In genomic region chr1:98054367-98054701, GRCh38 we compare ENCODE assay signal across 8 cellular contexts.
DNase-seq lines count a peak whose midpoint lies in the region; ATAC-seq, FAIRE-seq and TF ChIP-seq lines count a peak whose summit lies in the region.

No MANE protein-coding gene starts in this region.

- peaks cover 5% of the 10 kb centered on the region; the same call in 1 of the 2 replicates for H3K9me3 Mint-ChIP-seq in HFFc6
- peaks cover 0 to 1% (median 0%) of the 10 kb centered on the region in 11 donors for H3K9me3 Mint-ChIP-seq in naive thymus-derived CD4-positive, alpha-beta T cell

- peak overlapping the region; percentile 97 for H3K27ac Mint-ChIP-seq in HFFc6
- H3K27ac Mint-ChIP-seq in naive thymus-derived CD4-positive, alpha-beta T cell = no peak overlapping the region

- H3K4me1 Mint-ChIP-seq in HFFc6 (ENCODE audit: low read depth) = peaks cover 80% of the 10 kb centered on the region
- peaks cover 13 to 23% (median 17%) of the 10 kb centered on the region in 7 donors for H3K4me1 Mint-ChIP-seq in naive thymus-derived CD4-positive, alpha-beta T cell

- peaks cover 6% of the 10 kb centered on the region for H3K27me3 Mint-ChIP-seq in HFFc6 (ENCODE audit: insufficient read depth)
- H3K27me3 Mint-ChIP-seq in naive thymus-derived CD4-positive, alpha-beta T cell = peaks cover 72 to 88% (median 79%) of the 10 kb centered on the region in 5 donors

- no peak for DNase-seq in A673 (ENCODE audit: low spot score)
- no peak for DNase-seq in HFFc6
- DNase-seq in bronchial epithelial cell (ENCODE audit: low read depth) = no peak
- DNase-seq in naive thymus-derived CD4-positive, alpha-beta T cell = no peak
- no peak for DNase-seq in NCI-H1694 treated with DMSO at 0.1 percent for 48 hours (lab: John Stamatoyannopoulos, UW)
- DNase-seq in NCI-H2196 (lab: John Stamatoyannopoulos, UW; ENCODE audit: unreplicated experiment) = no peak
- DNase-seq in Kasumi-1 (lab: John Stamatoyannopoulos, UW) = no peak

- H3K27me3 ChIP-seq in A673 (replicated peaks; ENCODE audit: insufficient read depth, low read depth, low read length, poor library complexity) (peaks cover 4% of the 10 kb centered on the region), bronchial epithelial cell (ENCODE audit: control insufficient read depth, insufficient read depth, low read length) (peaks cover 8% of the 10 kb centered on the region)
- H3K27me3 ChIP-seq in naive thymus-derived CD4-positive, alpha-beta T cell (ENCODE audit: control insufficient read depth in 2 of 2, insufficient read depth in 2 of 2, low read length in 2 of 2) = peaks cover 12 to 24% of the 10 kb centered on the region in 2 donors

- no peak for ATAC-seq in naive thymus-derived CD4-positive, alpha-beta T cell
- no peak for ATAC-seq in GM19463 (IDR thresholded peaks at IDR 0.05; ENCODE audit: unreplicated experiment)

- no peak for TF ChIP-seq CTCF in A673 (conservative IDR thresholded peaks at IDR 0.05; ENCODE audit: low read depth, low read length)
- TF ChIP-seq CTCF in HFFc6 (IDR thresholded peaks at IDR 0.05) = peak; percentile 65
- TF ChIP-seq CTCF in bronchial epithelial cell (IDR thresholded peaks at IDR 0.05; ENCODE audit: insufficient read depth, low read length, severe bottlenecking) = no peak

- peaks cover 35% of the 10 kb centered on the region for H3K4me1 ChIP-seq in A673 (ENCODE audit: insufficient read depth, low read length, poor library complexity, severe bottlenecking)
- H3K4me1 ChIP-seq in naive thymus-derived CD4-positive, alpha-beta T cell (ENCODE audit: control insufficient read depth in 2 of 2, insufficient read depth in 2 of 2, low read length in 2 of 2) = peaks cover 4 to 14% of the 10 kb centered on the region in 2 donors

- peak overlapping the region; percentile 88 for H3K4me3 Mint-ChIP-seq in HFFc6
- H3K4me3 Mint-ChIP-seq in naive thymus-derived CD4-positive, alpha-beta T cell = peak overlapping the region; percentile 23 to 81 (median 63)

- CTCF ChIA-PET in A673 (lab: Charles Lee) = interaction anchor here (1.5 kb wide), 1 partner anchor 414 kb away, joined by 3 read pairs; no protein-coding TSS in a partner anchor
- CTCF ChIA-PET in naive thymus-derived CD4-positive, alpha-beta T cell (lab: Charles Lee) = interaction anchor here (0.7 to 1.7 kb wide), 6 partner anchors 32 to 1829 kb away, joined by 3 to 6 read pairs (median 3); no protein-coding TSS in a partner anchor

- H3K9me3 ChIP-seq in A673 (ENCODE audit: low read depth, low read length, poor library complexity, severe bottlenecking) = no peaks in the 10 kb centered on the region
- no peaks in the 10 kb centered on the region for H3K9me3 ChIP-seq in naive thymus-derived CD4-positive, alpha-beta T cell (ENCODE audit: control insufficient read depth in 2 of 3, low read length in 3 of 3)

- H3K4me3 ChIP-seq in A673 (ENCODE audit: low read depth, low read length, poor library complexity, severe bottlenecking) (peak overlapping the region; percentile 65), bronchial epithelial cell (ENCODE audit: low read depth, low read length) (peak overlapping the region; percentile 61)
- no peak overlapping the region for H3K4me3 ChIP-seq in naive thymus-derived CD4-positive, alpha-beta T cell (ENCODE audit: low read length)

- no peaks in the 10 kb centered on the region for H3K36me3 ChIP-seq in A673 (ENCODE audit: insufficient read depth, low read length, poor library complexity, severe bottlenecking)
- H3K36me3 ChIP-seq in bronchial epithelial cell (ENCODE audit: control insufficient read depth, insufficient read depth, low read length) = no peaks in the 10 kb centered on the region
- H3K36me3 ChIP-seq in naive thymus-derived CD4-positive, alpha-beta T cell (ENCODE audit: control insufficient read depth in 2 of 3, insufficient read depth in 3 of 3, low read length in 3 of 3) = no peaks in the 10 kb centered on the region

- no peak overlapping the region for H3K27ac ChIP-seq in A673 (ENCODE audit: low read depth, low read length, poor library complexity, severe bottlenecking)
- H3K27ac ChIP-seq in naive thymus-derived CD4-positive, alpha-beta T cell (ENCODE audit: low read depth, low read length) = no peak overlapping the region

- peaks cover 5% of the 10 kb centered on the region for H3K36me3 Mint-ChIP-seq in HFFc6 (ENCODE audit: low read depth)
- peaks cover 0 to 2% (median 0%) of the 10 kb centered on the region in 5 donors for H3K36me3 Mint-ChIP-seq in naive thymus-derived CD4-positive, alpha-beta T cell

- no TSS peak for BruUV-seq in A673 (replicated peaks; lab: Mats Ljungman, UMichigan)

- intact Hi-C loops in A673 (cut with micrococcal nuclease; ENCODE audit: unreplicated experiment) = loop anchor here (5.0 to 10.0 kb wide), 6 partner anchors 232 to 1817 kb away; no protein-coding TSS in a partner anchor
- intact Hi-C loops in naive thymus-derived CD4-positive, alpha-beta T cell (cut with micrococcal nuclease) = loop anchor here (1.0 to 10.0 kb wide), 10 partner anchors 232 to 1818 kb away; partner anchors contain the start of gene PTBP2 (in 2 of the 2)

- POLR2A ChIA-PET in A673 (lab: Charles Lee; ENCODE audit: low non-redundant PET) = no interaction called here
- POLR2A ChIA-PET in naive thymus-derived CD4-positive, alpha-beta T cell (lab: Charles Lee) = no interaction called here

- FAIRE-seq in bronchial epithelial cell (lab: Jason Lieb, UNC) = no peak
